ENCODE assay signal across 10 cellular contexts in the genomic region with DNA sequence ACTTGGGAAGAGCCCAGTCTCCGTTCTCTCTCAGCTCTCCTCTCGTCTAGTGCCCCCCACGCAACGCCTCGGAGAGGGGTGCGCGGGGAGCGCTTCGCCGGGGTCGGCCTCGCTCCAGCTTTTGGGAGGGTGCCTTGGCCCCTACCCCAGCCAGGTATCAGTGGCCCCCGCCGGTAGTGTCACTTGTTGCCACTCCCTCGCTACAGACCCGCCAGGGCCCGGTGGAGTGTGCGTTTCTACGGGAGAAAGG. TPM values are rescaled to one million over a fixed set of nuclear protein-coding genes. Genes with fewer than 3 reads are reported as not detected.
DNase-seq lines count a peak whose midpoint lies in the region; ATAC-seq and TF ChIP-seq lines count a peak whose summit lies in the region.
"Had no signal": no experiment of that assay in that cellular context is flagged by ENCODE, and none has a peak within 500 bp of the region (broad histone marks: within the 10 kb centered on the region; RNA-seq: fewer than 3 reads in every experiment).

No MANE protein-coding gene starts in this region.

- no peak for TF ChIP-seq CTCF in ascending aorta (IDR thresholded peaks at IDR 0.05)
- no peak for TF ChIP-seq CTCF in hepatocyte (IDR thresholded peaks at IDR 0.05; ENCODE audit: poor library complexity)
- no peak for TF ChIP-seq CTCF in natural killer cell (IDR thresholded peaks at IDR 0.05)

- WGBS in hepatocyte (ENCODE audit: low lambda C conversion rate, missing lambda C conversion rate): 2% methylated on average over 19 of the region's 19 CpGs

- peak overlapping the region; percentile 48; the same call in 1 of the 2 replicates for H3K4me3 ChIP-seq in BLaER1
- H3K4me3 ChIP-seq in ascending aorta: peak overlapping the region; percentile 83 to 84
- H3K4me3 ChIP-seq in hepatocyte: peak overlapping the region; percentile 76
- H3K4me3 ChIP-seq in rectal smooth muscle tissue (ENCODE audit: low read length): peak overlapping the region; percentile 66

- H3K4me2 ChIP-seq in BLaER1 (no peak overlapping the region; the same call in 1 of the 2 replicates), hepatocyte (peak overlapping the region; percentile 89)

- no peaks in the 10 kb centered on the region for H3K9me3 Mint-ChIP-seq in natural killer cell

- H3K9me2 ChIP-seq in hepatocyte (replicated peaks; ENCODE audit: insufficient read depth): no peaks in the 10 kb centered on the region

- peaks cover 24 to 27% of the 10 kb centered on the region in 2 donors for H3K27me3 Mint-ChIP-seq in natural killer cell (ENCODE audit: low read depth in 2 of 2)

- H3K9ac ChIP-seq in BLaER1 (no peak overlapping the region), rectal smooth muscle tissue (ENCODE audit: low read length) (no peak overlapping the region)

- H2AFZ ChIP-seq in hepatocyte: peak overlapping the region; percentile 62

- H3K4me1 ChIP-seq in BLaER1: peaks cover 10% of the 10 kb centered on the region
- peaks cover 0 to 13% of the 10 kb centered on the region in 2 donors for H3K4me1 ChIP-seq in ascending aorta
- H3K4me1 ChIP-seq in hepatocyte (ENCODE audit: insufficient read depth): peaks cover 15% of the 10 kb centered on the region
- H3K4me1 ChIP-seq in rectal smooth muscle tissue (ENCODE audit: control insufficient read depth, insufficient read depth, low read length): peaks cover 10% of the 10 kb centered on the region

- peaks cover 49% of the 10 kb centered on the region for H3K79me2 ChIP-seq in hepatocyte

- no peak overlapping the region for H3K27ac Mint-ChIP-seq in natural killer cell
- H3K27ac Mint-ChIP-seq: dendritic cell treated with granulocyte-macrophage colony-stimulating factor and Interleukin-4, amounts not matched to agents 40 ng/mL and 50 ng/mL, for 4 days had no signal

- H3K27ac ChIP-seq in BLaER1: no peak overlapping the region
- H3K27ac ChIP-seq in ascending aorta: peak overlapping the region; percentile 93 to 97
- H3K27ac ChIP-seq in hepatocyte: peak overlapping the region; percentile 99
- peak overlapping the region; percentile 90 for H3K27ac ChIP-seq in rectal smooth muscle tissue (ENCODE audit: low read depth, low read length)

- H3K36me3 ChIP-seq in BLaER1 (no peaks in the 10 kb centered on the region), ascending aorta (no peaks in the 10 kb centered on the region), hepatocyte (replicated peaks; ENCODE audit: insufficient read depth, low read depth) (no peaks in the 10 kb centered on the region), rectal smooth muscle tissue (ENCODE audit: control insufficient read depth, insufficient read depth, low read length) (no peaks in the 10 kb centered on the region)

- ATAC-seq in GM21390 (IDR thresholded peaks at IDR 0.05; ENCODE audit: unreplicated experiment) (no peak), GM19324 (IDR thresholded peaks at IDR 0.05; ENCODE audit: low FRiP score, unreplicated experiment) (no peak), natural killer cell (no peak)

- no peak for DNase-seq in ascending aorta (ENCODE audit: low spot score in 2 of 2)
- no peak for DNase-seq in hepatocyte (ENCODE audit: low spot score)
- no peak for DNase-seq in NCI-H524 treated with DMSO at 0.1 percent for 48 hours (lab: John Stamatoyannopoulos, UW)
- DNase-seq in natural killer cell: no peak
- DNase-seq: Karpas-422 had no signal

- H3K4me3 Mint-ChIP-seq in natural killer cell: no peak overlapping the region
- H3K4me3 Mint-ChIP-seq: dendritic cell treated with granulocyte-macrophage colony-stimulating factor and Interleukin-4, amounts not matched to agents 40 ng/mL and 50 ng/mL, for 4 days had no signal

- H3K27me3 ChIP-seq in BLaER1 (peaks cover 72% of the 10 kb centered on the region), ascending aorta (no peaks in the 10 kb centered on the region), hepatocyte (peaks cover 9% of the 10 kb centered on the region), rectal smooth muscle tissue (ENCODE audit: control insufficient read depth, insufficient read depth, low read length) (peaks cover 3% of the 10 kb centered on the region)

- H3K4me1 Mint-ChIP-seq in natural killer cell: no peaks in the 10 kb centered on the region

- H4K20me1 ChIP-seq in BLaER1 (peaks cover 17% of the 10 kb centered on the region), hepatocyte (ENCODE audit: insufficient read depth, poor library complexity, severe bottlenecking) (peaks cover 10% of the 10 kb centered on the region)

- H3K9me3 ChIP-seq in BLaER1 (peaks cover 38% of the 10 kb centered on the region), ascending aorta (no peaks in the 10 kb centered on the region), hepatocyte (ENCODE audit: low read depth) (no peaks in the 10 kb centered on the region)

- intact Hi-C loops in ascending aorta (cut with DNase I): loop anchor here (5.0 to 10.0 kb wide), 5 partner anchors 190 to 922 kb away; no protein-coding TSS in a partner anchor
- intact Hi-C loops in natural killer cell (cut with micrococcal nuclease): no loop called here

- peaks cover 7% of the 10 kb centered on the region for H3K36me3 Mint-ChIP-seq in natural killer cell

RNA-seq across cellular contexts. Expression of a gene that starts 0.8 kb away (rescaled TPM):
- total RNA-seq in ascending aorta (145 TPM), hepatocyte (266 and 289 TPM in 2 replicates), natural killer cell (not detected)
- polyA plus RNA-seq in hepatocyte: 126 and 148 TPM in 2 replicates

Comparison
In these comparisons a context has a peak if more than half of its experiments do, and no peak if none do; other contexts are left out.
1. RNA of a gene that starts 0.8 kb away (total RNA-seq): 266 to 289 TPM in hepatocyte and 145 TPM in ascending aorta (single experiment); not detected in natural killer cell; every median in the first group is over 100 times any median in the second.
2. Peak in every context shown above with its lines, with median percentiles within 50 percentile points of each other: H3K4me3 ChIP-seq.